Comparison of ENCODE assay signal across 20 cellular contexts in the genomic region with DNA sequence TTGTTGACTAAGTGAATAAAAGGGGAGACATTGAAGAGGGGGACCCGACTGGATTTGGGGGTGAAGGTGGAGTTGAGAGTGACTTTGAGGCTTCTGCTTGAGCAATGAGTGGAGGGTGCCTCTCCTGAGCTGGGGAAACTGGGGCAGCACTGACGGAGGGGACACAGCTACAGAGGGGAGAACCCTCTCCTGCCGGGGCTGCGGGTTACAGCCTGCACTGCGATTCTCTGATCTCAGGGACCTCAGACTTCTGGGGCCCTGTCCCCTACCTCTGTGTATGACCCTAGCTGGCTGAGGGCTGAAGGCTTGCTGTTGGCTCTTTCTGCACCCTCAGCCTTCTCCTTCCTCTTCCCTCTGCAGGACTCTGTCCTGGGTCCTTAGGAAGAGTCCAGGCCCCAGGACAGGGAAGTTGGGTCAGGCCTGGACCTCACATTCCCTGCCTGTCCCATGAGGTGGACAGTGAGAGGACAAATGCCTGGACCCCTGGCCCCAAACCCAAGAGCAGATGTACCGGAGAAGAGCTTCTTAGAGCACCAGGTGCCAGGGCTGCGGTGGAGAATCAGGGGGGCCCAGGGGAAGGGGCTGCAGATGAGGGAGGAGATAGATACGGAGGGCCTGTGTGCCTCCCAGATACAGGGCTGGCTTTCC. TPM values are rescaled to one million over a fixed set of nuclear protein-coding genes. Genes with fewer than 3 reads are reported as not detected.
DNase-seq lines count a peak whose midpoint lies in the region; ATAC-seq and TF ChIP-seq lines count a peak whose summit lies in the region.
"Had no signal": no experiment of that assay in that cellular context is flagged by ENCODE, and none has a peak within 500 bp of the region (broad histone marks: within the 10 kb centered on the region; RNA-seq: fewer than 3 reads in every experiment).

No MANE protein-coding gene starts in this region.

- H3K9me2 ChIP-seq in GM23338 (ENCODE audit: insufficient read depth): no peaks in the 10 kb centered on the region
- H3K9me2 ChIP-seq in hepatocyte (replicated peaks; ENCODE audit: insufficient read depth): no peaks in the 10 kb centered on the region

- no peak overlapping the region for H3K4me3 Mint-ChIP-seq in activated T-cell treated with anti-CD3 and anti-CD28 coated beads, Interleukin-2, amount 50 U/mL, for 24 hours
- no peak overlapping the region for H3K4me3 Mint-ChIP-seq in activated T-cell treated with anti-CD3 and anti-CD28 coated beads, Interleukin-2, amount 50 U/mL, for 4 hours
- H3K4me3 Mint-ChIP-seq in GM23338: no peak overlapping the region; the same call in 2 of the 3 replicates
- no peak overlapping the region for H3K4me3 Mint-ChIP-seq in stimulated activated naive B cell treated with anti-CD40 and anti-IgM and Interleukin-4, amounts not matched to agents 10 μg/mL and 1 μg/mL and 100 μg/mL, for 72 hours
- H3K4me3 Mint-ChIP-seq: activated CD8-positive, alpha-beta T cell treated with anti-CD3 and anti-CD28 coated beads, Interleukin-2, amount 10 ng/mL, durations not matched to agents 7 days and 5 days; activated naive CD4-positive, alpha-beta T cell treated with anti-CD3 and anti-CD28 coated beads for 36 hours; stimulated activated naive CD8-positive, alpha-beta T cell treated with anti-CD3 and anti-CD28 coated beads, Interleukin-15, amount 100 ng/mL, for 72 hours had no signal

- H3K79me2 ChIP-seq in GM23338 (replicated peaks; ENCODE audit: insufficient read depth) (no peaks in the 10 kb centered on the region), hepatocyte (no peaks in the 10 kb centered on the region)

- H4K20me1 ChIP-seq in GM23338 (replicated peaks; ENCODE audit: insufficient read depth) (no peaks in the 10 kb centered on the region), hepatocyte (ENCODE audit: insufficient read depth, poor library complexity, severe bottlenecking) (no peaks in the 10 kb centered on the region)

- no peaks in the 10 kb centered on the region for H3K27me3 ChIP-seq in GM23338 (ENCODE audit: insufficient read depth)
- H3K27me3 ChIP-seq in hepatocyte: no peaks in the 10 kb centered on the region
- H3K27me3 ChIP-seq: BE2C, Peyer's patch, thyroid gland had no signal

- ATAC-seq in activated T-cell treated with anti-CD3 and anti-CD28 coated beads, Interleukin-2, amount 50 U/mL, for 4 hours: no peak
- no peak for ATAC-seq in GM23338
- no peak for ATAC-seq in stimulated activated naive B cell treated with anti-CD40 and anti-IgM and Interleukin-4, amounts not matched to agents 10 μg/mL and 1 μg/mL and 100 μg/mL, for 72 hours (replicated peaks)
- ATAC-seq in GM19463 (IDR thresholded peaks at IDR 0.05; ENCODE audit: unreplicated experiment): no peak

- H3K9me3 Mint-ChIP-seq in activated T-cell treated with anti-CD3 and anti-CD28 coated beads, Interleukin-2, amount 50 U/mL, for 24 hours: no peaks in the 10 kb centered on the region
- no peaks in the 10 kb centered on the region for H3K9me3 Mint-ChIP-seq in activated T-cell treated with anti-CD3 and anti-CD28 coated beads, Interleukin-2, amount 50 U/mL, for 4 hours
- peaks cover 5% of the 10 kb centered on the region; the same call in 2 of the 3 replicates for H3K9me3 Mint-ChIP-seq in GM23338
- H3K9me3 Mint-ChIP-seq in stimulated activated naive B cell treated with anti-CD40 and anti-IgM and Interleukin-4, amounts not matched to agents 10 μg/mL and 1 μg/mL and 100 μg/mL, for 72 hours: no peaks in the 10 kb centered on the region
- H3K9me3 Mint-ChIP-seq: activated naive CD4-positive, alpha-beta T cell treated with anti-CD3 and anti-CD28 coated beads for 36 hours; stimulated activated naive CD8-positive, alpha-beta T cell treated with anti-CD3 and anti-CD28 coated beads, Interleukin-15, amount 100 ng/mL, for 72 hours had no signal

- H3K4me1 ChIP-seq in GM23338 (ENCODE audit: insufficient read depth) (no peaks in the 10 kb centered on the region), hepatocyte (ENCODE audit: insufficient read depth) (no peaks in the 10 kb centered on the region)
- H3K4me1 ChIP-seq: BE2C, thyroid gland had no signal

- H3K36me3 Mint-ChIP-seq in activated T-cell treated with anti-CD3 and anti-CD28 coated beads, Interleukin-2, amount 50 U/mL, for 24 hours (ENCODE audit: low read depth): no peaks in the 10 kb centered on the region
- no peaks in the 10 kb centered on the region for H3K36me3 Mint-ChIP-seq in activated T-cell treated with anti-CD3 and anti-CD28 coated beads, Interleukin-2, amount 50 U/mL, for 4 hours (ENCODE audit: insufficient read depth)
- peaks cover 3% of the 10 kb centered on the region; the same call in 1 of the 3 replicates for H3K36me3 Mint-ChIP-seq in GM23338 (ENCODE audit: low read depth)
- H3K36me3 Mint-ChIP-seq in stimulated activated naive B cell treated with anti-CD40 and anti-IgM and Interleukin-4, amounts not matched to agents 10 μg/mL and 1 μg/mL and 100 μg/mL, for 72 hours: no peaks in the 10 kb centered on the region

- WGBS in hepatocyte (ENCODE audit: low lambda C conversion rate, missing lambda C conversion rate): 82% methylated on average over 8 of the region's 8 CpGs

- H3K36me3 ChIP-seq in GM23338 (ENCODE audit: insufficient read depth) (no peaks in the 10 kb centered on the region), hepatocyte (replicated peaks; ENCODE audit: insufficient read depth, low read depth) (no peaks in the 10 kb centered on the region)
- H3K36me3 ChIP-seq: BE2C, Peyer's patch, thyroid gland had no signal

- H3K4me3 ChIP-seq in GM23338 (no peak overlapping the region), hepatocyte (no peak overlapping the region)
- H3K4me3 ChIP-seq: coronary artery, lung, Peyer's patch, thyroid gland had no signal

- H3K27ac ChIP-seq in GM23338 (ENCODE audit: low read depth): no peak overlapping the region
- no peak overlapping the region for H3K27ac ChIP-seq in hepatocyte
- H3K27ac ChIP-seq: coronary artery, Peyer's patch, thyroid gland had no signal

- peak overlapping the region; percentile 14 for H3K27ac Mint-ChIP-seq in activated T-cell treated with anti-CD3 and anti-CD28 coated beads, Interleukin-2, amount 50 U/mL, for 24 hours
- H3K27ac Mint-ChIP-seq in GM23338: no peak overlapping the region
- peak overlapping the region; percentile 51 for H3K27ac Mint-ChIP-seq in stimulated activated naive B cell treated with anti-CD40 and anti-IgM and Interleukin-4, amounts not matched to agents 10 μg/mL and 1 μg/mL and 100 μg/mL, for 72 hours
- H3K27ac Mint-ChIP-seq: activated CD8-positive, alpha-beta T cell treated with anti-CD3 and anti-CD28 coated beads, Interleukin-2, amount 10 ng/mL, durations not matched to agents 7 days and 5 days; activated naive CD4-positive, alpha-beta T cell treated with anti-CD3 and anti-CD28 coated beads for 36 hours; stimulated activated naive CD8-positive, alpha-beta T cell treated with anti-CD3 and anti-CD28 coated beads, Interleukin-15, amount 100 ng/mL, for 72 hours had no signal

- H3K4me1 Mint-ChIP-seq in activated T-cell treated with anti-CD3 and anti-CD28 coated beads, Interleukin-2, amount 50 U/mL, for 24 hours (ENCODE audit: low read depth): peaks cover 4% of the 10 kb centered on the region
- peaks cover 2% of the 10 kb centered on the region for H3K4me1 Mint-ChIP-seq in activated T-cell treated with anti-CD3 and anti-CD28 coated beads, Interleukin-2, amount 50 U/mL, for 4 hours (ENCODE audit: low read depth)
- peaks cover 2% of the 10 kb centered on the region for H3K4me1 Mint-ChIP-seq in GM23338
- peaks cover 4 to 6% of the 10 kb centered on the region in 2 donors for H3K4me1 Mint-ChIP-seq in stimulated activated naive B cell treated with anti-CD40 and anti-IgM and Interleukin-4, amounts not matched to agents 10 μg/mL and 1 μg/mL and 100 μg/mL, for 72 hours

- no peaks in the 10 kb centered on the region for H3F3A ChIP-seq in GM23338 (replicated peaks; ENCODE audit: low read depth)

- DNase-seq in activated T-cell treated with anti-CD3 and anti-CD28 coated beads, Interleukin-2, amount 50 U/mL, for 24 hours: no peak
- no peak for DNase-seq in activated T-cell treated with anti-CD3 and anti-CD28 coated beads, Interleukin-2, amount 50 U/mL, for 4 hours
- DNase-seq in GM23338 (ENCODE audit: low spot score): peak; percentile 6
- DNase-seq in mesenteric fat pad (ENCODE audit: low spot score): peak; percentile 55
- no peak for DNase-seq in stimulated activated naive B cell treated with anti-CD40 and anti-IgM and Interleukin-4, amounts not matched to agents 10 μg/mL and 1 μg/mL and 100 μg/mL, for 72 hours
- DNase-seq in hepatocyte (ENCODE audit: low spot score): no peak
- no peak for DNase-seq in NCI-H526 treated with DMSO at 0.1 percent for 48 hours (lab: John Stamatoyannopoulos, UW)
- DNase-seq: SIG-M5 had no signal

- H3K4me2 ChIP-seq in GM23338: no peak overlapping the region
- no peak overlapping the region for H3K4me2 ChIP-seq in hepatocyte

- H2AFZ ChIP-seq in GM23338 (no peak overlapping the region), hepatocyte (no peak overlapping the region)

- TF ChIP-seq CTCF in GM23338 (conservative IDR thresholded peaks at IDR 0.05; ENCODE audit: low read depth in 2 of 2): no peak
- no peak for TF ChIP-seq CTCF in hepatocyte (IDR thresholded peaks at IDR 0.05; ENCODE audit: poor library complexity)

- peaks cover 6% of the 10 kb centered on the region for H3K27me3 Mint-ChIP-seq in activated T-cell treated with anti-CD3 and anti-CD28 coated beads, Interleukin-2, amount 50 U/mL, for 24 hours
- peaks cover 12% of the 10 kb centered on the region for H3K27me3 Mint-ChIP-seq in activated T-cell treated with anti-CD3 and anti-CD28 coated beads, Interleukin-2, amount 50 U/mL, for 4 hours (ENCODE audit: low read depth)
- H3K27me3 Mint-ChIP-seq in GM23338 (ENCODE audit: insufficient read depth, low read depth, poor library complexity): peaks cover 20% of the 10 kb centered on the region
- peaks cover 15 to 26% of the 10 kb centered on the region in 2 donors for H3K27me3 Mint-ChIP-seq in stimulated activated naive B cell treated with anti-CD40 and anti-IgM and Interleukin-4, amounts not matched to agents 10 μg/mL and 1 μg/mL and 100 μg/mL, for 72 hours
- H3K27me3 Mint-ChIP-seq: stimulated activated naive CD8-positive, alpha-beta T cell treated with anti-CD3 and anti-CD28 coated beads, Interleukin-15, amount 100 ng/mL, for 72 hours had no signal

- no peaks in the 10 kb centered on the region for H3K9me3 ChIP-seq in hepatocyte (ENCODE audit: low read depth)
- H3K9me3 ChIP-seq: BE2C, Peyer's patch, thyroid gland had no signal

TF ChIP-seq in GM23338, 12 proteins besides CTCF, POLR2A, EP300 and RAD21 (continues in another document):
- TF ChIP-seq CREB1 (CRISPR knock-in tag; IDR thresholded peaks at IDR 0.05; ENCODE audit: low read depth): no peak

RNA-seq across cellular contexts. Expression of a gene that starts 13.7 kb away (rescaled TPM):
- total RNA-seq in activated T-cell treated with anti-CD3 and anti-CD28 coated beads, Interleukin-2, amount 50 U/mL, for 4 hours: 1 to 10 TPM; 6.8 to 8.9 (median 7.9) TPM
- total RNA-seq in GM23338 (2014; rRNA removed; shearing (Covaris generic)): 13.7 and 15.0 TPM in 2 replicates
- polyA plus RNA-seq in GM23338 (2016; fragmentation: Nextera tagmentation; extraction: Ambion mirVana) (9.9 and 10.7 TPM in 2 replicates), hepatocyte (6.1 and 8.9 TPM in 2 replicates)
- total RNA-seq in mesenteric fat pad (3.7 TPM), hepatocyte (4.4 and 4.6 TPM in 2 replicates)

RNA-seq across cellular contexts. Expression of a gene that starts 51.5 kb away (rescaled TPM):
- total RNA-seq in activated T-cell treated with anti-CD3 and anti-CD28 coated beads, Interleukin-2, amount 50 U/mL, for 4 hours: not detected
- total RNA-seq in GM23338 (2014; rRNA removed; shearing (Covaris generic)): 3.6 and 4.5 TPM in 2 replicates
- polyA plus RNA-seq in GM23338 (2016; fragmentation: Nextera tagmentation; extraction: Ambion mirVana) (2.3 and 2.5 TPM in 2 replicates), hepatocyte (0.35 and 1.0 TPM in 2 replicates)
- total RNA-seq in mesenteric fat pad (2.2 TPM), hepatocyte (0.33 and 0.80 TPM in 2 replicates)
- total RNA-seq: A673; activated CD8-positive, alpha-beta T cell treated with anti-CD3 and anti-CD28 coated beads, Interleukin-2, amount 10 ng/mL, durations not matched to agents 7 days and 5 days; activated naive CD4-positive, alpha-beta T cell treated with anti-CD3 and anti-CD28 coated beads for 36 hours; fibroblast of villous mesenchyme; pulmonary artery endothelial cell had no signal

Comparison
In these comparisons a context has a peak if more than half of its experiments do, and no peak if none do; other contexts are left out.
1. DNase-seq: peak in GM23338 (single experiment) and mesenteric fat pad (single experiment); none in activated T-cell treated with anti-CD3 and anti-CD28 coated beads, Interleukin-2, amount 50 U/mL, for 24 hours (single experiment), activated T-cell treated with anti-CD3 and anti-CD28 coated beads, Interleukin-2, amount 50 U/mL, for 4 hours (single experiment), stimulated activated naive B cell treated with anti-CD40 and anti-IgM and Interleukin-4, amounts not matched to agents 10 μg/mL and 1 μg/mL and 100 μg/mL, for 72 hours (single experiment), hepatocyte (single experiment) and NCI-H526 treated with DMSO at 0.1 percent for 48 hours (single experiment).